ENCODE assay signal across 9 cellular contexts in the genomic region with DNA sequence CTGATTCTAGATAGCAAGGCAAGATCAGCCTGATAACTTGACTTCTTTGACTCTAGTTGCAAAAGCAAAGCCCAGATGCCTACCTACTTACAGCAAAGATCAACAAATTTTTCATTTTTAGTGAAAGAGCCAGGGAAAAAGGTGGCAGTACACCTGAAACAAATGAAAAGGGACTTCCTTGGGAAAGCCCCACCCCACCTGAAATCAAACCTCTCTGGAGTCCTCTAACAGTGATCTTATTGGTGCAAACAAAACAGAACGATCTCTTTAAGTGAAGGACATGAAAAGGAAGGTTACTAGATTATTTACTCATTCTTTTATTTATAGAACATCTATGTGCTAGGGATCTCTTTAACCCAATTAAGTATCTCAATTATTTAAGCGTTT. TPM values are rescaled to one million over a fixed set of nuclear protein-coding genes. Genes with fewer than 3 reads are reported as not detected.
DNase-seq lines count a peak whose midpoint lies in the region; ATAC-seq and FAIRE-seq lines count a peak whose summit lies in the region.
"Had no signal": no experiment of that assay in that cellular context is flagged by ENCODE, and none has a peak within 500 bp of the region (broad histone marks: within the 10 kb centered on the region; RNA-seq: fewer than 3 reads in every experiment).

No MANE protein-coding gene starts in this region.

- H3K4me3 Mint-ChIP-seq in CD8-positive, alpha-beta memory T cell, result peak overlapping the region; percentile 97 to 100 (median 98)
- peak overlapping the region; percentile 92 to 99 (median 97) for H3K4me3 Mint-ChIP-seq in immature natural killer cell

- intact Hi-C loops in sciatic nerve (cut with DNase I), result no loop called here

- peaks cover 44% of the 10 kb centered on the region for H3K4me1 ChIP-seq in CD8-positive, alpha-beta memory T cell (ENCODE audit: insufficient read depth, low read length)
- H3K4me1 ChIP-seq in Karpas-422 (ENCODE audit: low read length), result peaks cover 52% of the 10 kb centered on the region

- H3K4me2 ChIP-seq in Karpas-422 (ENCODE audit: low read depth, low read length, poor library complexity, severe bottlenecking), result peak overlapping the region; percentile 96

- no peaks in the 10 kb centered on the region for H3K27me3 ChIP-seq in CD8-positive, alpha-beta memory T cell (ENCODE audit: insufficient read depth, low read length, poor library complexity, severe bottlenecking)
- H3K27me3 ChIP-seq in Karpas-422 (ENCODE audit: low read length), result no peaks in the 10 kb centered on the region

- peaks cover 0 to 7% of the 10 kb centered on the region in 2 donors for H3K27me3 Mint-ChIP-seq in CD8-positive, alpha-beta memory T cell
- peaks cover 14 to 27% (median 22%) of the 10 kb centered on the region in 3 donors for H3K27me3 Mint-ChIP-seq in immature natural killer cell (ENCODE audit: low read depth in 3 of 3)

- H3K4me1 Mint-ChIP-seq in CD8-positive, alpha-beta memory T cell, result peaks cover 53 to 62% (median 55%) of the 10 kb centered on the region in 3 donors
- peaks cover 66 to 70% of the 10 kb centered on the region in 2 donors for H3K4me1 Mint-ChIP-seq in immature natural killer cell

- peak overlapping the region; percentile 89 to 99 (median 97) for H3K27ac Mint-ChIP-seq in CD8-positive, alpha-beta memory T cell
- peak overlapping the region; percentile 92 to 99 (median 94) for H3K27ac Mint-ChIP-seq in immature natural killer cell

- H3K79me2 ChIP-seq in Karpas-422 (ENCODE audit: low read length), result peaks cover 52% of the 10 kb centered on the region

- peak overlapping the region; percentile 82 for H3K27ac ChIP-seq in CD8-positive, alpha-beta memory T cell (ENCODE audit: low read depth, low read length)
- H3K27ac ChIP-seq in Karpas-422 (ENCODE audit: low read length), result peak overlapping the region; percentile 99

- no peaks in the 10 kb centered on the region for H3K9me3 ChIP-seq in CD8-positive, alpha-beta memory T cell (ENCODE audit: low read length)
- H3K9me3 ChIP-seq in Karpas-422 (ENCODE audit: low read length), result no peaks in the 10 kb centered on the region

- peak overlapping the region; percentile 80 for H3K9ac ChIP-seq in Karpas-422 (ENCODE audit: low read length)

- peak overlapping the region; percentile 56 for H3K4me3 ChIP-seq in CD8-positive, alpha-beta memory T cell (ENCODE audit: low read length)
- peak overlapping the region; percentile 90 for H3K4me3 ChIP-seq in Karpas-422 (ENCODE audit: low read length)

- peaks cover 21% of the 10 kb centered on the region; the same call in 1 of the 2 replicates for H4K20me1 ChIP-seq in Karpas-422 (ENCODE audit: insufficient read depth, low read depth, low read length)

- CTCF ChIA-PET in CD8-positive, alpha-beta memory T cell (lab: Charles Lee), result interaction anchor here (0.7 to 8.5 kb wide), 8 partner anchors 11 to 139 kb away, joined by 3 to 105 read pairs (median 5); no protein-coding TSS in a partner anchor

- FAIRE-seq in HTR-8/SVneo (lab: Jason Lieb, UNC), result no peak

- no peaks in the 10 kb centered on the region for H3K36me3 ChIP-seq in CD8-positive, alpha-beta memory T cell (ENCODE audit: insufficient read depth, low read length)
- H3K36me3 ChIP-seq in Karpas-422 (ENCODE audit: insufficient read depth, low read length), result peaks cover 25% of the 10 kb centered on the region; the same call in 1 of the 2 replicates

- ATAC-seq in GM19397 (IDR thresholded peaks at IDR 0.05; ENCODE audit: unreplicated experiment) (peak; percentile 3), sciatic nerve (no peak)
- ATAC-seq: right cardiac atrium had no signal

- DNase-seq in CD8-positive, alpha-beta memory T cell, result no peak
- DNase-seq in Karpas-422 (no peak), immature natural killer cell (no peak), sciatic nerve (ENCODE audit: low spot score) (no peak), AG08396 (ENCODE audit: low spot score) (no peak), cerebellar cortex (ENCODE audit: low spot score) (no peak), HTR-8/SVneo (ENCODE audit: insufficient read length, low spot score) (no peak)

- peaks cover 0 to 34% (median 5%) of the 10 kb centered on the region in 3 donors for H3K36me3 Mint-ChIP-seq in CD8-positive, alpha-beta memory T cell
- peaks cover 4 to 9% (median 5%) of the 10 kb centered on the region in 3 donors for H3K36me3 Mint-ChIP-seq in immature natural killer cell

- peak overlapping the region; percentile 89 for H2AFZ ChIP-seq in Karpas-422 (ENCODE audit: low read length)

- H3K9me2 ChIP-seq in Karpas-422 (replicated peaks; ENCODE audit: insufficient read depth, low read length), result no peaks in the 10 kb centered on the region

- no peaks in the 10 kb centered on the region for H3K9me3 Mint-ChIP-seq in CD8-positive, alpha-beta memory T cell
- H3K9me3 Mint-ChIP-seq in immature natural killer cell, result peaks cover 0 to 3% (median 0%) of the 10 kb centered on the region in 6 donors

- POLR2A ChIA-PET in CD8-positive, alpha-beta memory T cell (lab: Charles Lee), result interaction anchor here (0.9 to 2.9 kb wide), 7 partner anchors 11 to 52 kb away, joined by 3 to 50 read pairs (median 4); no protein-coding TSS in a partner anchor

RNA-seq across cellular contexts. Expression of a gene that starts 0.5 kb away (rescaled TPM):
- total RNA-seq in CD8-positive, alpha-beta memory T cell, result 100 to 1,000 TPM; 838 to 869 TPM
- polyA plus RNA-seq in CD8-positive, alpha-beta memory T cell, result 1,545 TPM
- total RNA-seq in Karpas-422 (2014; rRNA removed; shearing (Covaris generic); ENCODE audit: low replicate concordance), result 352 and 415 TPM in 2 replicates
- 1,000 to 10,000 TPM; 1,594 to 2,414 (median 2,262) TPM for polyA plus RNA-seq in immature natural killer cell
- 52.7 TPM for total RNA-seq in sciatic nerve

RNA-seq across cellular contexts. Expression of a gene that starts 29.2 kb away (rescaled TPM):
- under 1 TPM; 0.55 TPM for total RNA-seq in CD8-positive, alpha-beta memory T cell
- not detected for polyA plus RNA-seq in CD8-positive, alpha-beta memory T cell
- total RNA-seq in Karpas-422 (2014; rRNA removed; shearing (Covaris generic); ENCODE audit: low replicate concordance), result not detected in 2 replicates
- 1 to 10 TPM in 1 of 3 donors, under 1 TPM in 2; 0.10 to 1.1 (median 0.12) TPM for polyA plus RNA-seq in immature natural killer cell
- 0.49 TPM for total RNA-seq in sciatic nerve
- total RNA-seq: right cardiac atrium had no signal
- polyA plus RNA-seq: right cardiac atrium had no signal
